ENCODE assay signal across 13 cellular contexts in genomic region chr21:33232640-33233039, GRCh38. TPM values are rescaled to one million over a fixed set of nuclear protein-coding genes. Genes with fewer than 3 reads are reported as not detected.
DNase-seq lines count a peak whose midpoint lies in the region; ATAC-seq and TF ChIP-seq lines count a peak whose summit lies in the region.
"Had no signal": no experiment of that assay in that cellular context is flagged by ENCODE, and none has a peak within 500 bp of the region (broad histone marks: within the 10 kb centered on the region; RNA-seq: fewer than 3 reads in every experiment).

No MANE protein-coding gene starts in this region.

- H3K36me3 Mint-ChIP-seq in activated CD4-positive, alpha-beta T cell treated with anti-CD3 and anti-CD28 coated beads for 36 hours (ENCODE audit: low read depth): peaks cover 19% of the 10 kb centered on the region

- H3K4me3 ChIP-seq in MM.1S (ENCODE audit: low read length) (peak overlapping the region; percentile 89), body of pancreas (no peak overlapping the region)
- H3K4me3 ChIP-seq: A549 had no signal

- H3K9me2 ChIP-seq in MM.1S (replicated peaks; ENCODE audit: insufficient read depth, low read length): no peaks in the 10 kb centered on the region

- peak overlapping the region; percentile 84 for H3K4me3 Mint-ChIP-seq in activated CD4-positive, alpha-beta T cell treated with anti-CD3 and anti-CD28 coated beads for 36 hours

- H3K36me3 ChIP-seq in MM.1S (replicated peaks; ENCODE audit: insufficient read depth, low read length) (peaks cover 5% of the 10 kb centered on the region; the same call in 1 of the 2 replicates), body of pancreas (replicated peaks in 1 of 2; ENCODE audit: insufficient read depth in 1 of 2, low read depth in 2 of 2) (no peaks in the 10 kb centered on the region)

- no peak for TF ChIP-seq CTCF in MM.1S (IDR thresholded peaks at IDR 0.05; ENCODE audit: low read length)
- no peak for TF ChIP-seq CTCF in body of pancreas (IDR thresholded peaks at IDR 0.05)

- H3K79me2 ChIP-seq in MM.1S (ENCODE audit: low read length): peaks cover 75% of the 10 kb centered on the region

- no peak for DNase-seq in activated CD4-positive, alpha-beta T cell treated with anti-CD3 and anti-CD28 coated beads for 36 hours
- DNase-seq in activated CD4-positive, alpha-beta T cell treated with anti-CD3 and anti-CD28 coated beads, Interleukin-2, amount 50 U/mL, for 48 hours: no peak
- DNase-seq in MM.1S (peak; percentile 23), body of pancreas (no peak), pons (ENCODE audit: low spot score) (peak; percentile 53), ecto neural progenitor cell (ENCODE audit: low spot score) (no peak)
- no peak for DNase-seq in stimulated activated naive CD4-positive, alpha-beta T cell (lab: John Stamatoyannopoulos, UW)
- DNase-seq: effector CD8-positive, alpha-beta T cell; NCI-H446 treated with DMSO at 0.1 percent for 48 hours; stimulated activated CD4-positive, alpha-beta T cell treated with anti-CD3 and anti-CD28 coated beads, Interleukin-2, amount 100 ng/mL, for 48 hours; trophoblast cell had no signal

- H3K27ac ChIP-seq in MM.1S (ENCODE audit: low read length) (peak overlapping the region; percentile 16; the same call in 1 of the 2 replicates), body of pancreas (peak overlapping the region in 3 of 4 donors; percentile 22 to 96 (median 28))
- H3K27ac ChIP-seq: A549 had no signal

- H3K27me3 ChIP-seq in MM.1S (replicated peaks; ENCODE audit: insufficient read depth, low read length) (no peaks in the 10 kb centered on the region), body of pancreas (no peaks in the 10 kb centered on the region)

- no peaks in the 10 kb centered on the region for H3K9me3 Mint-ChIP-seq in activated CD4-positive, alpha-beta T cell treated with anti-CD3 and anti-CD28 coated beads for 36 hours (ENCODE audit: low read depth)

- peak overlapping the region; percentile 87; the same call in 1 of the 2 replicates for H3K9ac ChIP-seq in MM.1S (ENCODE audit: low read length)

- intact Hi-C loops in activated CD4-positive, alpha-beta T cell treated with anti-CD3 and anti-CD28 coated beads for 36 hours (cut with DNase I, micrococcal nuclease): loop anchor here (2.0 to 10.0 kb wide), 5 partner anchors 22 to 712 kb away; partner anchors contain the start of genes CRYZL1 (in 1 of the 2), DONSON (in 1 of the 2), IL10RB (in 1 of the 2) and ITSN1 (in 1 of the 2)
- intact Hi-C loops in body of pancreas (cut with DNase I): no loop called here

- CTCF ChIA-PET in activated CD4-positive, alpha-beta T cell treated with anti-CD3 and anti-CD28 coated beads for 36 hours (lab: Charles Lee): interaction anchor here (0.5 to 1.2 kb wide), 4 partner anchors 23 to 1397 kb away, joined by 3 to 4 read pairs (median 4); no protein-coding TSS in a partner anchor

- H3K27me3 Mint-ChIP-seq in activated CD4-positive, alpha-beta T cell treated with anti-CD3 and anti-CD28 coated beads for 36 hours: no peaks in the 10 kb centered on the region

- ATAC-seq in activated CD4-positive, alpha-beta T cell treated with anti-CD3 and anti-CD28 coated beads for 36 hours: no peak
- ATAC-seq in body of pancreas (no peak), GM21619 (IDR thresholded peaks at IDR 0.05; ENCODE audit: unreplicated experiment) (no peak)
- ATAC-seq: A549 had no signal

- WGBS in body of pancreas, 2 donors: 34 to 44% methylated on average over 3 of the region's 3 CpGs

- TF ChIP-seq POLR2A in body of pancreas (IDR thresholded peaks at IDR 0.05): no peak

- no peak overlapping the region for H2AFZ ChIP-seq in MM.1S (ENCODE audit: low read length)

- H3K4me2 ChIP-seq in MM.1S (ENCODE audit: low read depth, low read length): peak overlapping the region; percentile 94

- POLR2A ChIA-PET in activated CD4-positive, alpha-beta T cell treated with anti-CD3 and anti-CD28 coated beads for 36 hours (lab: Charles Lee): interaction anchor here (1.6 kb wide), 1 partner anchor 34 kb away, joined by 4 read pairs; the partner anchor contains the start of gene IL10RB

- H3K4me1 ChIP-seq in MM.1S (ENCODE audit: low read length): peaks cover 64% of the 10 kb centered on the region
- peaks cover 23% of the 10 kb centered on the region for H3K4me1 ChIP-seq in body of pancreas

- H4K20me1 ChIP-seq in MM.1S (ENCODE audit: insufficient read depth, low read length): no peaks in the 10 kb centered on the region

- peaks cover 69% of the 10 kb centered on the region for H3K4me1 Mint-ChIP-seq in activated CD4-positive, alpha-beta T cell treated with anti-CD3 and anti-CD28 coated beads for 36 hours

- H3K27ac Mint-ChIP-seq in activated CD4-positive, alpha-beta T cell treated with anti-CD3 and anti-CD28 coated beads for 36 hours: peak overlapping the region; percentile 33

- peaks cover 61% of the 10 kb centered on the region for H3F3A ChIP-seq in MM.1S (ENCODE audit: insufficient read depth, low read length)

- H3K9me3 ChIP-seq in MM.1S (replicated peaks; ENCODE audit: insufficient read depth, low read length): no peaks in the 10 kb centered on the region
- H3K9me3 ChIP-seq in body of pancreas: no peaks in the 10 kb centered on the region
- H3K9me3 ChIP-seq: A549 had no signal

RNA-seq across cellular contexts. Expression of gene IFNAR2, which starts 2.9 kb away (rescaled TPM):
- 10 to 100 TPM; 26.6 to 29.8 TPM for total RNA-seq in activated CD4-positive, alpha-beta T cell treated with anti-CD3 and anti-CD28 coated beads for 36 hours
- 10 to 100 TPM; 12.2 to 12.9 TPM for total RNA-seq in body of pancreas

RNA-seq across cellular contexts. Expression of gene IL10RB, which starts 33.5 kb away (rescaled TPM):
- total RNA-seq in activated CD4-positive, alpha-beta T cell treated with anti-CD3 and anti-CD28 coated beads for 36 hours: 10 to 100 TPM; 22.8 to 25.0 TPM
- total RNA-seq in body of pancreas: 10 to 100 TPM in 1 of 2 donors, 1 to 10 TPM in 1; 6.6 to 27.0 TPM

Comparison
In these comparisons a context has a peak if more than half of its experiments do, and no peak if none do; other contexts are left out.
1. DNase-seq: peak in MM.1S (single experiment) and pons (single experiment); none in activated CD4-positive, alpha-beta T cell treated with anti-CD3 and anti-CD28 coated beads for 36 hours (single experiment), activated CD4-positive, alpha-beta T cell treated with anti-CD3 and anti-CD28 coated beads, Interleukin-2, amount 50 U/mL, for 48 hours (0 of 2), body of pancreas (0 of 4), ecto neural progenitor cell (single experiment) and stimulated activated naive CD4-positive, alpha-beta T cell (0 of 6).